In genomic region chr15:25134546-25134945, GRCh38 we compare ENCODE assay signal across 13 cellular contexts.
DNase-seq lines count a peak whose midpoint lies in the region; ATAC-seq and TF ChIP-seq lines count a peak whose summit lies in the region.
"Had no signal": no experiment of that assay in that cellular context is flagged by ENCODE, and none has a peak within 500 bp of the region (broad histone marks: within the 10 kb centered on the region; RNA-seq: fewer than 3 reads in every experiment).

No MANE protein-coding gene starts in this region.

- no peak overlapping the region for H3K4me3 ChIP-seq in fibroblast of mammary gland (ENCODE audit: control insufficient read depth, low read depth, low read length)

- no peak overlapping the region for H3K27ac Mint-ChIP-seq in HFFc6
- H3K27ac Mint-ChIP-seq in osteocyte (ENCODE audit: unreplicated experiment): no peak overlapping the region
- H3K27ac Mint-ChIP-seq: activated naive CD8-positive, alpha-beta T cell treated with anti-CD3 and anti-CD28 coated beads, Interleukin-2, amount 50 U/mL, for 24 hours had no signal

- H3K36me3 Mint-ChIP-seq in HFFc6 (ENCODE audit: low read depth) (no peaks in the 10 kb centered on the region; the same call in 1 of the 2 replicates), osteocyte (ENCODE audit: unreplicated experiment) (peaks cover 11% of the 10 kb centered on the region)

- no peak for DNase-seq in HFFc6
- no peak for DNase-seq in fibroblast of mammary gland (ENCODE audit: low read depth)
- no peak for DNase-seq in osteocyte (ENCODE audit: extremely low spot score, unreplicated experiment)
- no peak for DNase-seq in activated gamma-delta T cell treated with Interleukin-2 at 50 U/mL for 16 hours
- no peak for DNase-seq in NCI-H446 treated with DMSO at 0.1 percent for 48 hours (lab: John Stamatoyannopoulos, UW)
- DNase-seq: activated naive CD8-positive, alpha-beta T cell treated with anti-CD3 and anti-CD28 coated beads, Interleukin-2, amount 50 U/mL, for 24 hours; NCI-H2029 treated with DMSO at 0.1 percent for 48 hours; small intestine; SW 1271 had no signal

- H3K9me3 Mint-ChIP-seq in HFFc6: peaks cover 3% of the 10 kb centered on the region; the same call in 1 of the 2 replicates
- peaks cover 30% of the 10 kb centered on the region for H3K9me3 Mint-ChIP-seq in osteocyte (ENCODE audit: unreplicated experiment)

- peak; percentile 34; the same call in 1 of the 3 replicates for ATAC-seq in SK-N-SH treated with all-trans-retinoic acid at 6 μM for 48 hours
- ATAC-seq in GM18861 (IDR thresholded peaks at IDR 0.05; ENCODE audit: unreplicated experiment): no peak
- ATAC-seq: activated CD4-positive, CD25-positive, alpha-beta regulatory T cell treated with anti-CD3 and anti-CD28 coated beads, Interleukin-2, amount 50 U/mL, for 24 hours; activated naive CD8-positive, alpha-beta T cell treated with anti-CD3 and anti-CD28 coated beads, Interleukin-2, amount 50 U/mL, for 24 hours; left lobe of liver had no signal

- H3K4me3 Mint-ChIP-seq in HFFc6: no peak overlapping the region
- H3K4me3 Mint-ChIP-seq in osteocyte (ENCODE audit: unreplicated experiment): no peak overlapping the region
- H3K4me3 Mint-ChIP-seq: activated naive CD8-positive, alpha-beta T cell treated with anti-CD3 and anti-CD28 coated beads, Interleukin-2, amount 50 U/mL, for 24 hours had no signal

- peaks cover 3% of the 10 kb centered on the region; the same call in 1 of the 2 replicates for H3K27me3 Mint-ChIP-seq in HFFc6 (ENCODE audit: insufficient read depth)
- no peaks in the 10 kb centered on the region for H3K27me3 Mint-ChIP-seq in osteocyte (ENCODE audit: unreplicated experiment)
- H3K27me3 Mint-ChIP-seq: activated naive CD8-positive, alpha-beta T cell treated with anti-CD3 and anti-CD28 coated beads, Interleukin-2, amount 50 U/mL, for 24 hours had no signal

- TF ChIP-seq CTCF in HFFc6 (IDR thresholded peaks at IDR 0.05): peak; percentile 56
- peak; percentile 3 for TF ChIP-seq CTCF in fibroblast of mammary gland (conservative IDR thresholded peaks at IDR 0.05; ENCODE audit: control insufficient read depth, insufficient read depth, low read depth, low read length)
- TF ChIP-seq CTCF in osteocyte (IDR thresholded peaks at IDR 0.05): peak; percentile 8

- no peaks in the 10 kb centered on the region for H3K4me1 Mint-ChIP-seq in HFFc6 (ENCODE audit: low read depth)
- H3K4me1 Mint-ChIP-seq in osteocyte (ENCODE audit: unreplicated experiment): no peaks in the 10 kb centered on the region
- H3K4me1 Mint-ChIP-seq: activated naive CD8-positive, alpha-beta T cell treated with anti-CD3 and anti-CD28 coated beads, Interleukin-2, amount 50 U/mL, for 24 hours had no signal

TF ChIP-seq in SK-N-SH treated with all-trans-retinoic acid at 6 μM for 48 hours, 23 proteins besides CTCF, POLR2A, EP300 and RAD21:
- TF ChIP-seq, protein P1, sequence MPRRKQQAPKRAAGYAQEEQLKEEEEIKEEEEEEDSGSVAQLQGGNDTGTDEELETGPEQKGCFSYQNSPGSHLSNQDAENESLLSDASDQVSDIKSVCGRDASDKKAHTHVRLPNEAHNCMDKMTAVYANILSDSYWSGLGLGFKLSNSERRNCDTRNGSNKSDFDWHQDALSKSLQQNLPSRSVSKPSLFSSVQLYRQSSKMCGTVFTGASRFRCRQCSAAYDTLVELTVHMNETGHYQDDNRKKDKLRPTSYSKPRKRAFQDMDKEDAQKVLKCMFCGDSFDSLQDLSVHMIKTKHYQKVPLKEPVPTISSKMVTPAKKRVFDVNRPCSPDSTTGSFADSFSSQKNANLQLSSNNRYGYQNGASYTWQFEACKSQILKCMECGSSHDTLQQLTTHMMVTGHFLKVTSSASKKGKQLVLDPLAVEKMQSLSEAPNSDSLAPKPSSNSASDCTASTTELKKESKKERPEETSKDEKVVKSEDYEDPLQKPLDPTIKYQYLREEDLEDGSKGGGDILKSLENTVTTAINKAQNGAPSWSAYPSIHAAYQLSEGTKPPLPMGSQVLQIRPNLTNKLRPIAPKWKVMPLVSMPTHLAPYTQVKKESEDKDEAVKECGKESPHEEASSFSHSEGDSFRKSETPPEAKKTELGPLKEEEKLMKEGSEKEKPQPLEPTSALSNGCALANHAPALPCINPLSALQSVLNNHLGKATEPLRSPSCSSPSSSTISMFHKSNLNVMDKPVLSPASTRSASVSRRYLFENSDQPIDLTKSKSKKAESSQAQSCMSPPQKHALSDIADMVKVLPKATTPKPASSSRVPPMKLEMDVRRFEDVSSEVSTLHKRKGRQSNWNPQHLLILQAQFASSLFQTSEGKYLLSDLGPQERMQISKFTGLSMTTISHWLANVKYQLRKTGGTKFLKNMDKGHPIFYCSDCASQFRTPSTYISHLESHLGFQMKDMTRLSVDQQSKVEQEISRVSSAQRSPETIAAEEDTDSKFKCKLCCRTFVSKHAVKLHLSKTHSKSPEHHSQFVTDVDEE (CRISPR knock-in tag; IDR thresholded peaks at IDR 0.05): no peak
- no peak for TF ChIP-seq ZNF565 (CRISPR knock-in tag; conservative IDR thresholded peaks at IDR 0.05; ENCODE audit: low read depth)
TF ChIP-seq in SK-N-SH treated with all-trans-retinoic acid at 6 μM for 48 hours: peak in this region for 0.

Comparison
In these comparisons a context has a peak if more than half of its experiments do, and no peak if none do; other contexts are left out.
1. CTCF ChIP-seq: peak in every context shown above with its lines; median percentile 56 in HFFc6; 8 in osteocyte; 3 in fibroblast of mammary gland.